ENCODE assay signal across 4 cellular contexts in genomic region chr22:37976022-37976421, GRCh38. TPM values are rescaled to one million over a fixed set of nuclear protein-coding genes. Genes with fewer than 3 reads are reported as not detected.
"Had no signal": no experiment of that assay in that cellular context is flagged by ENCODE, and none has a peak within 500 bp of the region (broad histone marks: within the 10 kb centered on the region; RNA-seq: fewer than 3 reads in every experiment).

No MANE protein-coding gene starts in this region.

RNA-seq across cellular contexts. Expression of gene SOX10, which starts 8.3 kb away (rescaled TPM):
- total RNA-seq: GM23248, H4, HT-29, IMR-90 had no signal

RNA-seq across cellular contexts. Expression of gene C22orf23, which starts 22.6 kb away (rescaled TPM):
- total RNA-seq: HT-29 had no signal
